In genomic region chr15:99432271-99433025, GRCh38 we compare ENCODE assay signal across 14 cellular contexts.
A peak's percentile ranks its signal among the peaks of the same experiment; 100 is the strongest.
DNase-seq lines count a peak whose midpoint lies in the region; ATAC-seq, FAIRE-seq and TF ChIP-seq lines count a peak whose summit lies in the region.
"Had no signal": no experiment of that assay in that cellular context is flagged by ENCODE, and none has a peak within 500 bp of the region (broad histone marks: within the 10 kb centered on the region; RNA-seq: fewer than 3 reads in every experiment).

No MANE protein-coding gene starts in this region.

- no peaks in the 10 kb centered on the region for H4K20me1 ChIP-seq in astrocyte (ENCODE audit: insufficient read depth, low read length)

- H3K4me1 ChIP-seq in astrocyte (ENCODE audit: insufficient read depth, low read length) (peaks cover 3% of the 10 kb centered on the region), suprapubic skin (peaks cover 67% of the 10 kb centered on the region)

- no peak for FAIRE-seq in astrocyte (lab: Jason Lieb, UNC)
- FAIRE-seq: endometrium had no signal

- TF ChIP-seq CTCF in astrocyte (IDR thresholded peaks at IDR 0.05; ENCODE audit: insufficient read depth, low read depth, low read length) (no peak), suprapubic skin (IDR thresholded peaks at IDR 0.05) (no peak)

- no peak overlapping the region for H3K9ac ChIP-seq in astrocyte (ENCODE audit: low read length)

- H3K27me3 ChIP-seq in astrocyte (ENCODE audit: insufficient read depth, low read length): no peaks in the 10 kb centered on the region
- H3K27me3 ChIP-seq in suprapubic skin: no peaks in the 10 kb centered on the region
- H3K27me3 ChIP-seq: body of pancreas had no signal

- H3K27ac Mint-ChIP-seq in astrocyte (ENCODE audit: unreplicated experiment) (peak overlapping the region; percentile 58), memory B cell (peak overlapping the region; percentile 84)

- H3K4me2 ChIP-seq in astrocyte (ENCODE audit: low read length): no peak overlapping the region

- no peaks in the 10 kb centered on the region for H3K36me3 Mint-ChIP-seq in astrocyte (ENCODE audit: low read depth, unreplicated experiment)
- H3K36me3 Mint-ChIP-seq in memory B cell: no peaks in the 10 kb centered on the region

- H2AFZ ChIP-seq in astrocyte (ENCODE audit: low read depth, low read length): no peak overlapping the region

- H3K4me3 Mint-ChIP-seq in astrocyte (ENCODE audit: unreplicated experiment): no peak overlapping the region
- H3K4me3 Mint-ChIP-seq in memory B cell: peak overlapping the region; percentile 53

- no peaks in the 10 kb centered on the region for H3K36me3 ChIP-seq in astrocyte (ENCODE audit: insufficient read depth, low read length)
- H3K36me3 ChIP-seq in suprapubic skin: no peaks in the 10 kb centered on the region

- TF ChIP-seq POLR2A in suprapubic skin (IDR thresholded peaks at IDR 0.05): no peak

- H3K27ac ChIP-seq in astrocyte (ENCODE audit: low read depth, low read length) (no peak overlapping the region), suprapubic skin (peak overlapping the region; percentile 32)

- H3K9me3 ChIP-seq in astrocyte (ENCODE audit: insufficient read depth, low read depth, low read length): no peaks in the 10 kb centered on the region
- no peaks in the 10 kb centered on the region for H3K9me3 ChIP-seq in suprapubic skin
- H3K9me3 ChIP-seq: body of pancreas had no signal

- H3K79me2 ChIP-seq in astrocyte (ENCODE audit: insufficient read depth, low read length): no peaks in the 10 kb centered on the region

- no peak for ATAC-seq in memory B cell (ENCODE audit: low read depth)
- no peak for ATAC-seq in HG03196 (IDR thresholded peaks at IDR 0.05; ENCODE audit: unreplicated experiment)

- H3K4me3 ChIP-seq in astrocyte (ENCODE audit: insufficient read depth, low read depth, low read length) (no peak overlapping the region), suprapubic skin (no peak overlapping the region)
- H3K4me3 ChIP-seq: body of pancreas had no signal

- H3K4me1 Mint-ChIP-seq in astrocyte (ENCODE audit: low read depth, unreplicated experiment) (peaks cover 2% of the 10 kb centered on the region), memory B cell (peaks cover 36% of the 10 kb centered on the region)

- WGBS in suprapubic skin: 91% methylated on average over 6 of the region's 15 CpGs

- TF ChIP-seq EP300 in suprapubic skin (IDR thresholded peaks at IDR 0.05): no peak

- peaks cover 2% of the 10 kb centered on the region for H3K9me3 Mint-ChIP-seq in astrocyte (ENCODE audit: unreplicated experiment)
- H3K9me3 Mint-ChIP-seq in memory B cell: no peaks in the 10 kb centered on the region

- DNase-seq in activated T-cell treated with anti-CD3 and anti-CD28 coated beads, Interleukin-2, amount 50 U/mL, for 1 hour: peak; percentile 21
- no peak for DNase-seq in activated T-cell treated with anti-CD3 and anti-CD28 coated beads, Interleukin-2, amount 50 U/mL, for 48 hours
- DNase-seq in astrocyte (ENCODE audit: low read depth): no peak
- no peak for DNase-seq in memory B cell (ENCODE audit: low spot score in 2 of 2)
- DNase-seq in suprapubic skin (ENCODE audit: low spot score in 2 of 2): peak; percentile 61 to 75
- no peak for DNase-seq in NOMO-1 (lab: John Stamatoyannopoulos, UW; ENCODE audit: unreplicated experiment in 2 of 2)
- no peak for DNase-seq in dedifferentiated amniotic fluid mesenchymal stem cell (ENCODE audit: extremely low spot score)
- DNase-seq: DMS79, NCI-H1694 treated with DMSO at 0.1 percent for 48 hours, occipital lobe, SHP77 had no signal

- peaks cover 37% of the 10 kb centered on the region for H3K27me3 Mint-ChIP-seq in astrocyte (ENCODE audit: low read depth, unreplicated experiment)
- no peaks in the 10 kb centered on the region for H3K27me3 Mint-ChIP-seq in memory B cell

Comparison
In these comparisons a context has a peak if more than half of its experiments do, and no peak if none do; other contexts are left out.
1. DNase-seq: peak in activated T-cell treated with anti-CD3 and anti-CD28 coated beads, Interleukin-2, amount 50 U/mL, for 1 hour (single experiment) and suprapubic skin (2 of 2); none in activated T-cell treated with anti-CD3 and anti-CD28 coated beads, Interleukin-2, amount 50 U/mL, for 48 hours (0 of 2), astrocyte (single experiment), memory B cell (0 of 2), NOMO-1 (0 of 2) and dedifferentiated amniotic fluid mesenchymal stem cell (single experiment).